Comparison of ENCODE assay signal across 20 cellular contexts in genomic region chr4:112933790-112934189, GRCh38.
"Had no signal": no experiment of that assay in that cellular context is flagged by ENCODE, and none has a peak within 500 bp of the region (broad histone marks: within the 10 kb centered on the region; RNA-seq: fewer than 3 reads in every experiment).

No MANE protein-coding gene starts in this region.

- H3K4me3 ChIP-seq: MG63 had no signal

- DNase-seq: Karpas-422, KG1, MG63, NCI-H1092, NCI-H1105 treated with DMSO at 0.1 percent for 48 hours, NCI-H1417 treated with DMSO at 0.1 percent for 48 hours, NCI-H146, NCI-H1694 treated with DMSO at 0.1 percent for 48 hours, NCI-H1930, NCI-H2081 treated with DMSO at 0.1 percent for 48 hours, NCI-H2171, NCI-H226, NCI-H446, NCI-H510A, NCI-H524 treated with DMSO at 0.1 percent for 48 hours, NCI-H69, NCI-H774, SHP77, SK-N-SH, SW 1271 had no signal
